Comparison of ENCODE assay signal across 1 cellular context in genomic region chr4:88158360-88159136, GRCh38.
TF ChIP-seq lines count a peak whose summit lies in the region.

TSS of gene ABCG2 (minus strand) at chr4:88158639. CDS start at chr4:88139995, 18,644 bp downstream.

TF ChIP-seq in HepG2, 621 proteins besides CTCF, POLR2A, EP300 and RAD21 (continued from another document and continues in another):
- TF ChIP-seq NR2F2 (IDR thresholded peaks at IDR 0.05; ENCODE audit: borderline replicate concordance, low read depth), result no peak
- no peak for TF ChIP-seq ISL2 (CRISPR knock-in tag; IDR thresholded peaks at IDR 0.05)
- peak; percentile 44; the same call in 1 of the 2 replicates for TF ChIP-seq GATA4 (IDR thresholded peaks at IDR 0.05; ENCODE audit: borderline replicate concordance, low read depth)
- 0 out of 2 replicates have a peak, but pooled peaks have one; percentile 51 for TF ChIP-seq KAT7 (CRISPR knock-in tag; IDR thresholded peaks at IDR 0.05; ENCODE audit: borderline replicate concordance)
- TF ChIP-seq YEATS2 (CRISPR knock-in tag; IDR thresholded peaks at IDR 0.05; ENCODE audit: borderline replicate concordance), result no peak
- peak; percentile 79; the same call in 1 of the 2 replicates for TF ChIP-seq MXD4 (CRISPR knock-in tag; IDR thresholded peaks at IDR 0.05)
- TF ChIP-seq AGO1 (IDR thresholded peaks at IDR 0.05; ENCODE audit: low read depth, low read length, poor library complexity, severe bottlenecking), result no peak
- TF ChIP-seq ZNF850 (CRISPR knock-in tag; conservative IDR thresholded peaks at IDR 0.05), result no peak
- no peak; the same call in 1 of the 2 replicates for TF ChIP-seq ZNF782 (CRISPR knock-in tag; IDR thresholded peaks at IDR 0.05; ENCODE audit: borderline replicate concordance)
- no peak; the same call in 1 of the 2 replicates for TF ChIP-seq THAP8 (CRISPR knock-in tag; IDR thresholded peaks at IDR 0.05; ENCODE audit: borderline replicate concordance)
- TF ChIP-seq CBX5 (CRISPR knock-in tag; IDR thresholded peaks at IDR 0.05; ENCODE audit: borderline replicate concordance), result peak; percentile 33; the same call in 1 of the 2 replicates
- 0 out of 2 replicates have a peak, but pooled peaks have one; percentile 8 for TF ChIP-seq ZNF703 (CRISPR knock-in tag; IDR thresholded peaks at IDR 0.05; ENCODE audit: borderline replicate concordance)
- TF ChIP-seq BRCA1 (CRISPR knock-in tag; IDR thresholded peaks at IDR 0.05), result no peak
- TF ChIP-seq ZNF598 (CRISPR knock-in tag; IDR thresholded peaks at IDR 0.05; ENCODE audit: borderline replicate concordance), result peak; percentile 71; the same call in 1 of the 2 replicates
- TF ChIP-seq ZNF672 (CRISPR knock-in tag; IDR thresholded peaks at IDR 0.05), result 0 out of 2 replicates have a peak, but pooled peaks have one; percentile 46
- TF ChIP-seq CEBPB (IDR thresholded peaks at IDR 0.05; ENCODE audit: borderline replicate concordance, low read depth, low read length), result no peak
- TF ChIP-seq RBM22 (optimal IDR thresholded peaks at IDR 0.05; ENCODE audit: low read length), result no peak
- TF ChIP-seq BCLAF1 (IDR thresholded peaks at IDR 0.05), result no peak
- no peak for TF ChIP-seq FOXC1 (CRISPR knock-in tag; IDR thresholded peaks at IDR 0.05; ENCODE audit: borderline replicate concordance)
- TF ChIP-seq NBN (conservative IDR thresholded peaks at IDR 0.05), result no peak
- no peak for TF ChIP-seq ZNF614 (CRISPR knock-in tag; IDR thresholded peaks at IDR 0.05; ENCODE audit: borderline replicate concordance)
- no peak for TF ChIP-seq MIER3 (CRISPR knock-in tag; IDR thresholded peaks at IDR 0.05; ENCODE audit: borderline replicate concordance)
- TF ChIP-seq FOXO4 (CRISPR knock-in tag; conservative IDR thresholded peaks at IDR 0.05), result no peak
- TF ChIP-seq ZNF138 (CRISPR knock-in tag; IDR thresholded peaks at IDR 0.05; ENCODE audit: low read depth), result no peak
- 0 out of 2 replicates have a peak, but pooled peaks have one; percentile 15 for TF ChIP-seq ZNF589 (CRISPR knock-in tag; conservative IDR thresholded peaks at IDR 0.05)
- no peak; the same call in 1 of the 2 replicates for TF ChIP-seq CREBL2 (CRISPR knock-in tag; IDR thresholded peaks at IDR 0.05; ENCODE audit: borderline replicate concordance)
- no peak for TF ChIP-seq KLF15 (CRISPR knock-in tag; IDR thresholded peaks at IDR 0.05; ENCODE audit: borderline replicate concordance)
- TF ChIP-seq ZMYM2 (CRISPR knock-in tag; IDR thresholded peaks at IDR 0.05), result no peak
- TF ChIP-seq ZBTB37 (CRISPR knock-in tag; IDR thresholded peaks at IDR 0.05), result no peak
- TF ChIP-seq SMYD3 (CRISPR knock-in tag; IDR thresholded peaks at IDR 0.05), result no peak
- 0 out of 2 replicates have a peak, but pooled peaks have one; percentile 63 for TF ChIP-seq ZNF543 (CRISPR knock-in tag; IDR thresholded peaks at IDR 0.05)
- TF ChIP-seq JUN (CRISPR knock-in tag; IDR thresholded peaks at IDR 0.05), result no peak
- TF ChIP-seq MAZ (IDR thresholded peaks at IDR 0.05; ENCODE audit: borderline replicate concordance, low read depth, low read length), result no peak
- no peak for TF ChIP-seq MAZ (CRISPR knock-in tag; IDR thresholded peaks at IDR 0.05; ENCODE audit: low read depth)
- no peak for TF ChIP-seq SIX4 (CRISPR knock-in tag; IDR thresholded peaks at IDR 0.05)
- no peak for TF ChIP-seq TERF1 (CRISPR knock-in tag; IDR thresholded peaks at IDR 0.05)
- TF ChIP-seq ZBTB39 (CRISPR knock-in tag; IDR thresholded peaks at IDR 0.05), result no peak
- peak; percentile 32; the same call in 1 of the 2 replicates for TF ChIP-seq HNF1B (CRISPR knock-in tag; IDR thresholded peaks at IDR 0.05)
- TF ChIP-seq ZNF550 (CRISPR knock-in tag; IDR thresholded peaks at IDR 0.05; ENCODE audit: borderline replicate concordance), result no peak
- TF ChIP-seq ZSCAN31 (CRISPR knock-in tag; IDR thresholded peaks at IDR 0.05; ENCODE audit: low read depth), result peak; percentile 78
- no peak for TF ChIP-seq ZNF619 (CRISPR knock-in tag; IDR thresholded peaks at IDR 0.05)
- TF ChIP-seq ZNF629 (CRISPR knock-in tag; conservative IDR thresholded peaks at IDR 0.05), result no peak
- peak; percentile 78 for TF ChIP-seq MAX (IDR thresholded peaks at IDR 0.05)
- TF ChIP-seq TOPORS (CRISPR knock-in tag; IDR thresholded peaks at IDR 0.05), result no peak
- no peak for TF ChIP-seq HOMEZ (CRISPR knock-in tag; IDR thresholded peaks at IDR 0.05; ENCODE audit: low read depth)
- TF ChIP-seq MIXL1 (CRISPR knock-in tag; IDR thresholded peaks at IDR 0.05), result 0 out of 2 replicates have a peak, but pooled peaks have one; percentile 10
- TF ChIP-seq ZNF563 (CRISPR knock-in tag; IDR thresholded peaks at IDR 0.05), result peak; percentile 77
- no peak for TF ChIP-seq HMGA1 (CRISPR knock-in tag; conservative IDR thresholded peaks at IDR 0.05)
- no peak for TF ChIP-seq ETS1 (CRISPR knock-in tag; IDR thresholded peaks at IDR 0.05)
- no peak for TF ChIP-seq FLYWCH1 (CRISPR knock-in tag; IDR thresholded peaks at IDR 0.05)
- peak; percentile 38; the same call in 1 of the 2 replicates for TF ChIP-seq SP5 (CRISPR knock-in tag; IDR thresholded peaks at IDR 0.05; ENCODE audit: borderline replicate concordance, low read depth)
- no peak for TF ChIP-seq HNF4A (CRISPR knock-in tag; IDR thresholded peaks at IDR 0.05)
- no peak for TF ChIP-seq RBAK (CRISPR knock-in tag; IDR thresholded peaks at IDR 0.05)
- TF ChIP-seq ZNF432 (CRISPR knock-in tag; IDR thresholded peaks at IDR 0.05; ENCODE audit: borderline replicate concordance), result no peak
- TF ChIP-seq ZNF709 (CRISPR knock-in tag; IDR thresholded peaks at IDR 0.05), result peak; percentile 46; the same call in 1 of the 2 replicates
